2 cellular contexts compared by ENCODE assay signal in the genomic region with DNA sequence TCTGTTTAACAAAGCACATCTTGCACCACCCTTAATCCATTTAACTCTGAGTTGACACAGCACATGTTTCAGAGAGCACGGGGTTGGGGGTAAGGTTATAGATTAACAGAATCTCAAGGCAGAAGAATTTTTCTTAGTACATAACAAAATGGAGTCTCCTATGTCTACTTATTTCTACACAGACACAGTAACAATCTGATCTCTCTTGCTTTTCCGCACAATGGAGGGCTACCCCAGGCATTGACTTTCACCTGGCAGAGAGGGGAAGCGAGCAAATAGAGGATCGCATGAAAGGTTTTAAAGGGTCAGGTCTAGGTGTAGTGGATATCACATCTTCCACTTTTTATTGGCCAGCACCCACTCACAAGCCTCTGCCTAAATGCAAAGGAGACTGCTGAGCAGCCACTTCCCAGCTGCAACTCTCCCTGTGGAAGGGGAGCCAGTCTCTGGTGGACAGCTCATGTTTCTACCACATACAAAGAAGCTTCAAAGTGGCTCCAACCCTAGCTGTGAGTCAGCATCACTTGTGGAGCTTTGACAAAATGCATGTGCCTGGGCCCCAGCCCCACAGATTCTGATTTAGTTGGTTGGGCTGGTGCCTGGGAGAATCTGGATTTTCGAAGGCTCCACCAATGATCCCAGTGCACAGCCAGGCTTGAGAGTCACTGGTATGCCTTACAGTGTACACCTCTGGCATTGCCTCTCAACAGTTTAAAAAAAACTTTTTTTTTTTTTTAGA.
TF ChIP-seq lines count a peak whose summit lies in the region.

No MANE protein-coding gene starts in this region.

TF ChIP-seq in GM23338, 12 proteins besides CTCF, POLR2A, EP300 and RAD21:
- TF ChIP-seq, protein P1, sequence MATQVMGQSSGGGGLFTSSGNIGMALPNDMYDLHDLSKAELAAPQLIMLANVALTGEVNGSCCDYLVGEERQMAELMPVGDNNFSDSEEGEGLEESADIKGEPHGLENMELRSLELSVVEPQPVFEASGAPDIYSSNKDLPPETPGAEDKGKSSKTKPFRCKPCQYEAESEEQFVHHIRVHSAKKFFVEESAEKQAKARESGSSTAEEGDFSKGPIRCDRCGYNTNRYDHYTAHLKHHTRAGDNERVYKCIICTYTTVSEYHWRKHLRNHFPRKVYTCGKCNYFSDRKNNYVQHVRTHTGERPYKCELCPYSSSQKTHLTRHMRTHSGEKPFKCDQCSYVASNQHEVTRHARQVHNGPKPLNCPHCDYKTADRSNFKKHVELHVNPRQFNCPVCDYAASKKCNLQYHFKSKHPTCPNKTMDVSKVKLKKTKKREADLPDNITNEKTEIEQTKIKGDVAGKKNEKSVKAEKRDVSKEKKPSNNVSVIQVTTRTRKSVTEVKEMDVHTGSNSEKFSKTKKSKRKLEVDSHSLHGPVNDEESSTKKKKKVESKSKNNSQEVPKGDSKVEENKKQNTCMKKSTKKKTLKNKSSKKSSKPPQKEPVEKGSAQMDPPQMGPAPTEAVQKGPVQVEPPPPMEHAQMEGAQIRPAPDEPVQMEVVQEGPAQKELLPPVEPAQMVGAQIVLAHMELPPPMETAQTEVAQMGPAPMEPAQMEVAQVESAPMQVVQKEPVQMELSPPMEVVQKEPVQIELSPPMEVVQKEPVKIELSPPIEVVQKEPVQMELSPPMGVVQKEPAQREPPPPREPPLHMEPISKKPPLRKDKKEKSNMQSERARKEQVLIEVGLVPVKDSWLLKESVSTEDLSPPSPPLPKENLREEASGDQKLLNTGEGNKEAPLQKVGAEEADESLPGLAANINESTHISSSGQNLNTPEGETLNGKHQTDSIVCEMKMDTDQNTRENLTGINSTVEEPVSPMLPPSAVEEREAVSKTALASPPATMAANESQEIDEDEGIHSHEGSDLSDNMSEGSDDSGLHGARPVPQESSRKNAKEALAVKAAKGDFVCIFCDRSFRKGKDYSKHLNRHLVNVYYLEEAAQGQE (IDR thresholded peaks at IDR 0.05; ENCODE audit: unreplicated experiment) = no peak
- TF ChIP-seq NANOG (IDR thresholded peaks at IDR 0.05; ENCODE audit: borderline replicate concordance) = no peak
- TF ChIP-seq EZH2phosphoT487 (IDR thresholded peaks at IDR 0.05; ENCODE audit: unreplicated experiment) = no peak
- TF ChIP-seq, protein P2, sequence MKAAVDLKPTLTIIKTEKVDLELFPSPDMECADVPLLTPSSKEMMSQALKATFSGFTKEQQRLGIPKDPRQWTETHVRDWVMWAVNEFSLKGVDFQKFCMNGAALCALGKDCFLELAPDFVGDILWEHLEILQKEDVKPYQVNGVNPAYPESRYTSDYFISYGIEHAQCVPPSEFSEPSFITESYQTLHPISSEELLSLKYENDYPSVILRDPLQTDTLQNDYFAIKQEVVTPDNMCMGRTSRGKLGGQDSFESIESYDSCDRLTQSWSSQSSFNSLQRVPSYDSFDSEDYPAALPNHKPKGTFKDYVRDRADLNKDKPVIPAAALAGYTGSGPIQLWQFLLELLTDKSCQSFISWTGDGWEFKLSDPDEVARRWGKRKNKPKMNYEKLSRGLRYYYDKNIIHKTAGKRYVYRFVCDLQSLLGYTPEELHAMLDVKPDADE (IDR thresholded peaks at IDR 0.05) = no peak

TF ChIP-seq in H1, 55 proteins besides CTCF, POLR2A, EP300 and RAD21:
- TF ChIP-seq, protein P3, sequence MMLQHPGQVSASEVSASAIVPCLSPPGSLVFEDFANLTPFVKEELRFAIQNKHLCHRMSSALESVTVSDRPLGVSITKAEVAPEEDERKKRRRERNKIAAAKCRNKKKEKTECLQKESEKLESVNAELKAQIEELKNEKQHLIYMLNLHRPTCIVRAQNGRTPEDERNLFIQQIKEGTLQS (IDR thresholded peaks at IDR 0.05; ENCODE audit: insufficient read depth, low read depth, low read length) = no peak
- TF ChIP-seq, protein P4, sequence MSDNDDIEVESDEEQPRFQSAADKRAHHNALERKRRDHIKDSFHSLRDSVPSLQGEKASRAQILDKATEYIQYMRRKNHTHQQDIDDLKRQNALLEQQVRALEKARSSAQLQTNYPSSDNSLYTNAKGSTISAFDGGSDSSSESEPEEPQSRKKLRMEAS (IDR thresholded peaks at IDR 0.05) = 0 out of 2 replicates have a peak, but pooled peaks have one; percentile 19
TF ChIP-seq in H1: peak in this region for 1.
